22 cellular contexts compared by ENCODE assay signal in the genomic region with DNA sequence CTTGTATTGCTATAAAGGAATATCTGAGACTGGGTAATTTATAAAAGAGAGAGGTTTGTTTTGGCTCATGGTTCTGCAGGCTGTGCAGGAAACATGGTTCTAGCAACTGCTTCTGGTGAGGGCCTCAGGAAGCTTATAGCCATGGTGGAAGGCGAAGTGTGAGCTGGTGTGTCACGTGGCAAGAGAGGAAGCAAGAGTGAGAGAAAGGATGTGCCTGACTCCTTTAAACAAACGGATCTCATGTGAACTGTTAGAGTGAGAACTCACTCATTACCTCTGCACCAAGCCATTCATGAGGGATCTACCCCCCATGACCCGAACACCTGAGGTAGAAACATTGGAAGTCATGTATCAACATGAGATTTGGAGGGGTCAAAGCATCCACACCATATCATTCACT. TPM values are rescaled to one million over a fixed set of nuclear protein-coding genes. Genes with fewer than 3 reads are reported as not detected.
DNase-seq lines count a peak whose midpoint lies in the region; ATAC-seq and TF ChIP-seq lines count a peak whose summit lies in the region.
"Had no signal": no experiment of that assay in that cellular context is flagged by ENCODE, and none has a peak within 500 bp of the region (broad histone marks: within the 10 kb centered on the region; RNA-seq: fewer than 3 reads in every experiment).

No MANE protein-coding gene starts in this region.

- H4K5ac ChIP-seq in H9 (ENCODE audit: insufficient read length, low read depth, low read length), result no peak overlapping the region

- H3K36me3 ChIP-seq in naive thymus-derived CD4-positive, alpha-beta T cell (ENCODE audit: control insufficient read depth in 2 of 3, insufficient read depth in 3 of 3, low read length in 3 of 3), result no peaks in the 10 kb centered on the region
- H3K36me3 ChIP-seq in vagina, result no peaks in the 10 kb centered on the region
- H3K36me3 ChIP-seq: brain microvascular endothelial cell, prostate gland, upper lobe of left lung had no signal

- H3K56ac ChIP-seq in H9 (ENCODE audit: insufficient read length, low read depth, low read length), result no peak overlapping the region

- no peak overlapping the region for H3K27ac ChIP-seq in naive thymus-derived CD4-positive, alpha-beta T cell (ENCODE audit: low read depth, low read length)
- H3K27ac ChIP-seq in H9 (ENCODE audit: insufficient read length, low read depth, low read length) (no peak overlapping the region), vagina (no peak overlapping the region)
- H3K27ac ChIP-seq: brain microvascular endothelial cell, prostate gland, upper lobe of left lung had no signal

- intact Hi-C loops in activated CD4-positive, alpha-beta T cell treated with anti-CD3 and anti-CD28 coated beads for 36 hours (cut with DNase I, micrococcal nuclease), result no loop called here
- intact Hi-C loops in naive thymus-derived CD4-positive, alpha-beta T cell (cut with micrococcal nuclease), result loop anchor here in 1 of 2 donors (1.0 kb wide), 1 partner anchor 8 kb away; the partner anchor contains the start of gene ITPRIP
- intact Hi-C loops in vagina (cut with DNase I), result loop anchor here (5.0 kb wide), 1 partner anchor 54 kb away; no protein-coding TSS in a partner anchor

- H2BK15ac ChIP-seq in H9 (ENCODE audit: low read depth, low read length), result no peak overlapping the region

- no peaks in the 10 kb centered on the region for H3K79me2 ChIP-seq in H9 (ENCODE audit: insufficient read depth, low read length)

- H3K36me3 Mint-ChIP-seq in activated CD4-positive, alpha-beta T cell treated with anti-CD3 and anti-CD28 coated beads for 36 hours (ENCODE audit: low read depth), result no peaks in the 10 kb centered on the region
- H3K36me3 Mint-ChIP-seq in activated CD4-positive, alpha-beta T cell treated with anti-CD3 and anti-CD28 coated beads, Interleukin-2, amount 10 ng/mL, durations not matched to agents 7 days and 5 days (ENCODE audit: low read depth), result peaks cover 6% of the 10 kb centered on the region
- peaks cover 8% of the 10 kb centered on the region for H3K36me3 Mint-ChIP-seq in activated CD4-positive, alpha-beta memory T cell treated with anti-CD3 and anti-CD28 coated beads, Interleukin-2, amount 10 ng/mL, durations not matched to agents 7 days and 5 days (ENCODE audit: low read depth)
- H3K36me3 Mint-ChIP-seq in naive thymus-derived CD4-positive, alpha-beta T cell, result peaks cover 0 to 9% (median 0%) of the 10 kb centered on the region in 5 donors
- no peaks in the 10 kb centered on the region for H3K36me3 Mint-ChIP-seq in H9 (ENCODE audit: insufficient read depth in 1 of 3, low read depth in 3 of 3)

- H3K23me2 ChIP-seq in H9 (ENCODE audit: insufficient read length, low read depth, low read length, poor library complexity, severe bottlenecking), result no peaks in the 10 kb centered on the region

- POLR2A ChIA-PET in activated CD4-positive, alpha-beta T cell treated with anti-CD3 and anti-CD28 coated beads for 36 hours (lab: Charles Lee), result no interaction called here
- POLR2A ChIA-PET in activated CD4-positive, alpha-beta T cell treated with anti-CD3 and anti-CD28 coated beads, Interleukin-2, amount 10 ng/mL, durations not matched to agents 7 days and 5 days (lab: Charles Lee), result interaction anchor here (0.6 to 0.7 kb wide), 2 partner anchors 38 to 458 kb away, joined by 3 to 4 read pairs; no protein-coding TSS in a partner anchor
- POLR2A ChIA-PET in activated CD4-positive, alpha-beta memory T cell treated with anti-CD3 and anti-CD28 coated beads, Interleukin-2, amount 10 ng/mL, durations not matched to agents 7 days and 5 days (lab: Charles Lee), result interaction anchor here (0.9 to 1.6 kb wide), 7 partner anchors 9 to 67 kb away, joined by 3 to 10 read pairs (median 3); no protein-coding TSS in a partner anchor
- POLR2A ChIA-PET in naive thymus-derived CD4-positive, alpha-beta T cell (lab: Charles Lee), result interaction anchor here (0.8 to 2.4 kb wide), 6 partner anchors 8 to 55 kb away, joined by 3 to 11 read pairs (median 7); partner anchors contain the start of gene ITPRIP

- no peaks in the 10 kb centered on the region for H3K9me3 ChIP-seq in naive thymus-derived CD4-positive, alpha-beta T cell (ENCODE audit: control insufficient read depth in 2 of 3, low read length in 3 of 3)
- H3K9me3 ChIP-seq in H9 (ENCODE audit: control insufficient read depth, low read depth, low read length) (no peaks in the 10 kb centered on the region), vagina (no peaks in the 10 kb centered on the region)
- H3K9me3 ChIP-seq: prostate gland, upper lobe of left lung had no signal

- no peak for DNase-seq in activated CD4-positive, alpha-beta T cell treated with anti-CD3 and anti-CD28 coated beads for 36 hours
- no peak for DNase-seq in activated CD4-positive, alpha-beta T cell treated with anti-CD3 and anti-CD28 coated beads, Interleukin-2, amount 10 ng/mL, durations not matched to agents 7 days and 5 days
- DNase-seq in GM12865 (ENCODE audit: low read depth) (peak; percentile 29), G401 (ENCODE audit: low spot score) (no peak), H9 (no peak), vagina (ENCODE audit: extremely low spot score in 2 of 2) (no peak)
- peak; percentile 37 for DNase-seq in activated CD4-positive, alpha-beta memory T cell treated with anti-CD3 and anti-CD28 coated beads, Interleukin-2, amount 10 ng/mL, durations not matched to agents 7 days and 5 days
- no peak for DNase-seq in naive thymus-derived CD4-positive, alpha-beta T cell
- DNase-seq: 8988T; activated effector memory CD4-positive, alpha-beta T cell treated with Interleukin-2 at 50 U/mL for 16 hours; brain microvascular endothelial cell; Calu3; effector CD8-positive, alpha-beta T cell; foreskin melanocyte; left cardiac atrium; NCI-H1105 treated with DMSO at 0.1 percent for 48 hours; NCI-H2081; NCI-H446 treated with DMSO at 0.1 percent for 48 hours; SHP77 treated with DMSO at 0.1 percent for 48 hours; upper lobe of left lung had no signal

- H3K4ac ChIP-seq in H9 (ENCODE audit: low read depth, low read length), result no peak overlapping the region

- H3K9me3 Mint-ChIP-seq in activated CD4-positive, alpha-beta T cell treated with anti-CD3 and anti-CD28 coated beads for 36 hours (ENCODE audit: low read depth), result peaks cover 4% of the 10 kb centered on the region
- H3K9me3 Mint-ChIP-seq in activated CD4-positive, alpha-beta T cell treated with anti-CD3 and anti-CD28 coated beads, Interleukin-2, amount 10 ng/mL, durations not matched to agents 7 days and 5 days, result peaks cover 8% of the 10 kb centered on the region
- H3K9me3 Mint-ChIP-seq in activated CD4-positive, alpha-beta memory T cell treated with anti-CD3 and anti-CD28 coated beads, Interleukin-2, amount 10 ng/mL, durations not matched to agents 7 days and 5 days, result peaks cover 8% of the 10 kb centered on the region
- H3K9me3 Mint-ChIP-seq in naive thymus-derived CD4-positive, alpha-beta T cell, result peaks cover 0 to 9% (median 3%) of the 10 kb centered on the region in 11 donors
- H3K9me3 Mint-ChIP-seq in H9, result no peaks in the 10 kb centered on the region

- H3K27me3 Mint-ChIP-seq in activated CD4-positive, alpha-beta T cell treated with anti-CD3 and anti-CD28 coated beads for 36 hours, result no peaks in the 10 kb centered on the region
- no peaks in the 10 kb centered on the region for H3K27me3 Mint-ChIP-seq in activated CD4-positive, alpha-beta T cell treated with anti-CD3 and anti-CD28 coated beads, Interleukin-2, amount 10 ng/mL, durations not matched to agents 7 days and 5 days
- H3K27me3 Mint-ChIP-seq in activated CD4-positive, alpha-beta memory T cell treated with anti-CD3 and anti-CD28 coated beads, Interleukin-2, amount 10 ng/mL, durations not matched to agents 7 days and 5 days, result no peaks in the 10 kb centered on the region
- peaks cover 0 to 2% (median 0%) of the 10 kb centered on the region in 5 donors for H3K27me3 Mint-ChIP-seq in naive thymus-derived CD4-positive, alpha-beta T cell
- no peaks in the 10 kb centered on the region; the same call in 1 of the 2 replicates for H3K27me3 Mint-ChIP-seq in H9 (ENCODE audit: low read depth)

- TF ChIP-seq POLR2A in vagina (IDR thresholded peaks at IDR 0.05), result no peak

- TF ChIP-seq CTCF in GM12865 (IDR thresholded peaks at IDR 0.05; ENCODE audit: insufficient read depth, low read depth, low read length, missing control alignments) (no peak), H9 (conservative IDR thresholded peaks at IDR 0.05) (no peak), vagina (IDR thresholded peaks at IDR 0.05) (no peak)

- H3K27me3 ChIP-seq in naive thymus-derived CD4-positive, alpha-beta T cell (ENCODE audit: control insufficient read depth in 2 of 2, insufficient read depth in 2 of 2, low read length in 2 of 2), result no peaks in the 10 kb centered on the region
- H3K27me3 ChIP-seq in H9 (ENCODE audit: insufficient read depth, low read length), result no peaks in the 10 kb centered on the region; the same call in 1 of the 2 replicates
- no peaks in the 10 kb centered on the region for H3K27me3 ChIP-seq in vagina
- H3K27me3 ChIP-seq: brain microvascular endothelial cell, upper lobe of left lung had no signal

- no peak overlapping the region for H2BK5ac ChIP-seq in H9 (ENCODE audit: insufficient read length, low read length)

- no peak overlapping the region for H2BK20ac ChIP-seq in H9 (ENCODE audit: low read depth, low read length, poor library complexity, severe bottlenecking)

- H2AFZ ChIP-seq in H9 (ENCODE audit: low read length), result no peak overlapping the region

- CTCF ChIA-PET in activated CD4-positive, alpha-beta T cell treated with anti-CD3 and anti-CD28 coated beads for 36 hours (lab: Charles Lee), result interaction anchor here (0.9 to 7.4 kb wide), 7 partner anchors 9 to 54 kb away, joined by 3 to 109 read pairs (median 4); no protein-coding TSS in a partner anchor
- CTCF ChIA-PET in activated CD4-positive, alpha-beta T cell treated with anti-CD3 and anti-CD28 coated beads, Interleukin-2, amount 10 ng/mL, durations not matched to agents 7 days and 5 days (lab: Charles Lee), result interaction anchor here (0.7 to 3.5 kb wide), 10 partner anchors 8 to 668 kb away, joined by 3 to 20 read pairs (median 7); partner anchors contain the start of gene ITPRIP
- CTCF ChIA-PET in activated CD4-positive, alpha-beta memory T cell treated with anti-CD3 and anti-CD28 coated beads, Interleukin-2, amount 10 ng/mL, durations not matched to agents 7 days and 5 days (lab: Charles Lee), result interaction anchor here (0.6 to 12.2 kb wide), 8 partner anchors 11 to 71 kb away, joined by 3 to 237 read pairs (median 4); no protein-coding TSS in a partner anchor
- CTCF ChIA-PET in naive thymus-derived CD4-positive, alpha-beta T cell (lab: Charles Lee), result interaction anchor here (0.7 to 10.9 kb wide), 6 partner anchors 8 to 72 kb away, joined by 3 to 259 read pairs (median 4); partner anchors contain the start of gene ITPRIP

- WGBS in H9 (ENCODE audit: extremely low coverage, insufficient read length, low lambda C conversion rate), result no CpG with 5 or more reads among the region's 4 CpGs

- no peak overlapping the region for H3K4me2 ChIP-seq in H9 (ENCODE audit: insufficient read depth, insufficient read length, low read length)

- ATAC-seq in activated CD4-positive, alpha-beta T cell treated with anti-CD3 and anti-CD28 coated beads for 36 hours, result peak; percentile 35
- ATAC-seq in naive thymus-derived CD4-positive, alpha-beta T cell, result peak; percentile 46
- ATAC-seq: esophagus mucosa, left cardiac atrium had no signal

- no peaks in the 10 kb centered on the region for H3K79me1 ChIP-seq in H9 (ENCODE audit: insufficient read depth, low read depth, low read length, poor library complexity, severe bottlenecking)

- H4K20me1 ChIP-seq in H9 (ENCODE audit: control insufficient read depth, insufficient read depth, insufficient read length), result no peaks in the 10 kb centered on the region

- H4K8ac ChIP-seq in H9 (replicated peaks; ENCODE audit: insufficient read length, low read depth, low read length), result no peak overlapping the region

- H3K4me1 ChIP-seq in naive thymus-derived CD4-positive, alpha-beta T cell (ENCODE audit: control insufficient read depth in 2 of 2, insufficient read depth in 2 of 2, low read length in 2 of 2), result peaks cover 5 to 11% of the 10 kb centered on the region in 2 donors
- H3K4me1 ChIP-seq in H9 (ENCODE audit: insufficient read depth, low read length), result peaks cover 8% of the 10 kb centered on the region; the same call in 1 of the 2 replicates
- H3K4me1 ChIP-seq in vagina, result peaks cover 9% of the 10 kb centered on the region
- H3K4me1 ChIP-seq: prostate gland had no signal

- no peak overlapping the region for H3K23ac ChIP-seq in H9 (ENCODE audit: insufficient read length, low read depth, low read length)

- no peak overlapping the region for H3K14ac ChIP-seq in H9 (ENCODE audit: insufficient read depth, low read length)

- H3K4me3 ChIP-seq in GM12865 (ENCODE audit: low read depth, low read length) (no peak overlapping the region), vagina (no peak overlapping the region)
- H3K4me3 ChIP-seq in naive thymus-derived CD4-positive, alpha-beta T cell (ENCODE audit: low read length), result no peak overlapping the region
- H3K4me3 ChIP-seq: prostate gland, upper lobe of left lung had no signal

- in situ Hi-C loops in G401 (cut with HindIII; ENCODE audit: low sequenced_read_pairs), result no loop called here

- H3K9ac ChIP-seq in H9 (ENCODE audit: extremely low read depth, insufficient read length, low read length), result no peak overlapping the region

- no peak overlapping the region for H2AK5ac ChIP-seq in H9 (ENCODE audit: insufficient read length, low read length)

- H2BK120ac ChIP-seq in H9 (ENCODE audit: low read depth, low read length, poor library complexity, severe bottlenecking), result no peak overlapping the region

- H2BK12ac ChIP-seq in H9 (ENCODE audit: insufficient read length, low read depth, low read length), result no peak overlapping the region

- H3K27ac Mint-ChIP-seq in activated CD4-positive, alpha-beta T cell treated with anti-CD3 and anti-CD28 coated beads for 36 hours, result no peak overlapping the region
- H3K27ac Mint-ChIP-seq in activated CD4-positive, alpha-beta T cell treated with anti-CD3 and anti-CD28 coated beads, Interleukin-2, amount 10 ng/mL, durations not matched to agents 7 days and 5 days, result no peak overlapping the region
- peak overlapping the region; percentile 62 for H3K27ac Mint-ChIP-seq in activated CD4-positive, alpha-beta memory T cell treated with anti-CD3 and anti-CD28 coated beads, Interleukin-2, amount 10 ng/mL, durations not matched to agents 7 days and 5 days
- peak overlapping the region in 7 of 9 donors; percentile 26 to 90 (median 72) for H3K27ac Mint-ChIP-seq in naive thymus-derived CD4-positive, alpha-beta T cell
- no peak overlapping the region for H3K27ac Mint-ChIP-seq in H9

- peaks cover 12% of the 10 kb centered on the region for H3K4me1 Mint-ChIP-seq in activated CD4-positive, alpha-beta T cell treated with anti-CD3 and anti-CD28 coated beads for 36 hours
- peaks cover 13% of the 10 kb centered on the region for H3K4me1 Mint-ChIP-seq in activated CD4-positive, alpha-beta T cell treated with anti-CD3 and anti-CD28 coated beads, Interleukin-2, amount 10 ng/mL, durations not matched to agents 7 days and 5 days
- peaks cover 16% of the 10 kb centered on the region for H3K4me1 Mint-ChIP-seq in activated CD4-positive, alpha-beta memory T cell treated with anti-CD3 and anti-CD28 coated beads, Interleukin-2, amount 10 ng/mL, durations not matched to agents 7 days and 5 days
- H3K4me1 Mint-ChIP-seq in naive thymus-derived CD4-positive, alpha-beta T cell, result peaks cover 6 to 23% (median 18%) of the 10 kb centered on the region in 7 donors
- peaks cover 5 to 7% of the 10 kb centered on the region in 2 experiments; a peak in 2 of 4 replicates for H3K4me1 Mint-ChIP-seq in H9

- H3K4me3 Mint-ChIP-seq in activated CD4-positive, alpha-beta T cell treated with anti-CD3 and anti-CD28 coated beads for 36 hours, result no peak overlapping the region
- H3K4me3 Mint-ChIP-seq in activated CD4-positive, alpha-beta T cell treated with anti-CD3 and anti-CD28 coated beads, Interleukin-2, amount 10 ng/mL, durations not matched to agents 7 days and 5 days, result no peak overlapping the region
- no peak overlapping the region for H3K4me3 Mint-ChIP-seq in activated CD4-positive, alpha-beta memory T cell treated with anti-CD3 and anti-CD28 coated beads, Interleukin-2, amount 10 ng/mL, durations not matched to agents 7 days and 5 days
- H3K4me3 Mint-ChIP-seq in naive thymus-derived CD4-positive, alpha-beta T cell, result peak overlapping the region in 6 of 10 donors; percentile 6 to 76 (median 29)
- H3K4me3 Mint-ChIP-seq in H9, result no peak overlapping the region

- H3T11ph ChIP-seq in H9 (ENCODE audit: low read length), result no peak overlapping the region

- H4K91ac ChIP-seq in H9 (ENCODE audit: insufficient read length, low read depth, low read length), result no peak overlapping the region

- H3K18ac ChIP-seq in H9 (ENCODE audit: insufficient read length, low read depth, low read length), result no peak overlapping the region

RNA-seq across cellular contexts. Expression of gene ITPRIP, which starts 7.7 kb away (rescaled TPM):
- total RNA-seq in activated CD4-positive, alpha-beta T cell treated with anti-CD3 and anti-CD28 coated beads for 36 hours, result 10 to 100 TPM; 20.3 to 21.6 TPM
- total RNA-seq in activated CD4-positive, alpha-beta T cell treated with anti-CD3 and anti-CD28 coated beads, Interleukin-2, amount 10 ng/mL, durations not matched to agents 7 days and 5 days, result 10 to 100 TPM; 24.9 to 26.5 TPM
- total RNA-seq in activated CD4-positive, alpha-beta memory T cell treated with anti-CD3 and anti-CD28 coated beads, Interleukin-2, amount 10 ng/mL, durations not matched to agents 7 days and 5 days, result 10 to 100 TPM; 24.6 to 25.9 TPM
- 100 to 1,000 TPM in 1 of 5 experiments, 10 to 100 TPM in 4; 20.0 to 129 (median 27.8) TPM for total RNA-seq in naive thymus-derived CD4-positive, alpha-beta T cell
- 10 to 100 TPM; 17.8 to 18.0 TPM for polyA plus RNA-seq in naive thymus-derived CD4-positive, alpha-beta T cell
- total RNA-seq in G401 (2014; rRNA removed; shearing (Covaris generic)), result 4.8 and 6.4 TPM in 2 replicates
- total RNA-seq in H9 (2021) (22.2 and 22.5 TPM in 2 replicates), vagina (85.7 TPM)

RNA-seq across cellular contexts. Expression of gene CFAP58, which starts 7.7 kb away (rescaled TPM):
- under 1 TPM; 0.60 to 0.64 TPM for total RNA-seq in activated CD4-positive, alpha-beta T cell treated with anti-CD3 and anti-CD28 coated beads for 36 hours
- under 1 TPM; 0.22 to 0.27 TPM for total RNA-seq in activated CD4-positive, alpha-beta T cell treated with anti-CD3 and anti-CD28 coated beads, Interleukin-2, amount 10 ng/mL, durations not matched to agents 7 days and 5 days
- total RNA-seq in activated CD4-positive, alpha-beta memory T cell treated with anti-CD3 and anti-CD28 coated beads, Interleukin-2, amount 10 ng/mL, durations not matched to agents 7 days and 5 days, result under 1 TPM; 0.45 to 0.58 TPM
- under 1 TPM in 1 of 5 experiments, not detected in 4; 0.17 TPM for total RNA-seq in naive thymus-derived CD4-positive, alpha-beta T cell
- not detected for polyA plus RNA-seq in naive thymus-derived CD4-positive, alpha-beta T cell
- total RNA-seq in G401 (2014; rRNA removed; shearing (Covaris generic)), result 0.37 and 2.0 TPM in 2 replicates
- total RNA-seq in H9 (2021) (0.63 and 0.88 TPM in 2 replicates), vagina (0.49 TPM)
- total RNA-seq: Calu3 had no signal

Comparison
In these comparisons a context has a peak if more than half of its experiments do, and no peak if none do; other contexts are left out.
1. DNase-seq: peak in GM12865 (single experiment) and activated CD4-positive, alpha-beta memory T cell treated with anti-CD3 and anti-CD28 coated beads, Interleukin-2, amount 10 ng/mL, durations not matched to agents 7 days and 5 days (single experiment); none in activated CD4-positive, alpha-beta T cell treated with anti-CD3 and anti-CD28 coated beads for 36 hours (single experiment), activated CD4-positive, alpha-beta T cell treated with anti-CD3 and anti-CD28 coated beads, Interleukin-2, amount 10 ng/mL, durations not matched to agents 7 days and 5 days (single experiment), naive thymus-derived CD4-positive, alpha-beta T cell (0 of 9), G401 (single experiment), H9 (single experiment) and vagina (0 of 2).
2. H3K27ac Mint-ChIP-seq: peak in activated CD4-positive, alpha-beta memory T cell treated with anti-CD3 and anti-CD28 coated beads, Interleukin-2, amount 10 ng/mL, durations not matched to agents 7 days and 5 days (single experiment) and naive thymus-derived CD4-positive, alpha-beta T cell (7 of 9); none in activated CD4-positive, alpha-beta T cell treated with anti-CD3 and anti-CD28 coated beads for 36 hours (single experiment), activated CD4-positive, alpha-beta T cell treated with anti-CD3 and anti-CD28 coated beads, Interleukin-2, amount 10 ng/mL, durations not matched to agents 7 days and 5 days (single experiment) and H9 (0 of 3).
3. H3K4me3 Mint-ChIP-seq: peak in naive thymus-derived CD4-positive, alpha-beta T cell (6 of 10); none in activated CD4-positive, alpha-beta T cell treated with anti-CD3 and anti-CD28 coated beads for 36 hours (single experiment), activated CD4-positive, alpha-beta T cell treated with anti-CD3 and anti-CD28 coated beads, Interleukin-2, amount 10 ng/mL, durations not matched to agents 7 days and 5 days (single experiment), activated CD4-positive, alpha-beta memory T cell treated with anti-CD3 and anti-CD28 coated beads, Interleukin-2, amount 10 ng/mL, durations not matched to agents 7 days and 5 days (single experiment) and H9 (0 of 2).